In genomic region chr3:40741729-40742128, GRCh38 we compare ENCODE assay signal across 10 cellular contexts.
DNase-seq lines count a peak whose midpoint lies in the region; ATAC-seq and TF ChIP-seq lines count a peak whose summit lies in the region.
"Had no signal": no experiment of that assay in that cellular context is flagged by ENCODE, and none has a peak within 500 bp of the region (broad histone marks: within the 10 kb centered on the region; RNA-seq: fewer than 3 reads in every experiment).

No MANE protein-coding gene starts in this region.

- no peak for ATAC-seq in HG03378 (IDR thresholded peaks at IDR 0.05; ENCODE audit: unreplicated experiment)
- no peak for ATAC-seq in GM18861 (IDR thresholded peaks at IDR 0.05; ENCODE audit: unreplicated experiment)

- H3K4me3 ChIP-seq in fibroblast of mammary gland (ENCODE audit: control insufficient read depth, low read depth, low read length) = no peak overlapping the region
- H3K4me3 ChIP-seq: skin epidermis had no signal

- no peaks in the 10 kb centered on the region for H3K9me3 Mint-ChIP-seq in activated naive CD8-positive, alpha-beta T cell treated with anti-CD3 and anti-CD28 coated beads for 36 hours
- H3K9me3 Mint-ChIP-seq: activated CD4-positive, alpha-beta memory T cell treated with anti-CD3 and anti-CD28 coated beads for 36 hours had no signal

- DNase-seq in EH (ENCODE audit: low read depth) (peak; percentile 2), NCI-H2029 treated with DMSO at 0.1 percent for 48 hours (lab: John Stamatoyannopoulos, UW) (peak; percentile 10), fibroblast of mammary gland (ENCODE audit: low read depth) (peak; percentile 78), occipital lobe (lab: John Stamatoyannopoulos, UW) (peak; percentile 26)
- no peak for DNase-seq in activated CD4-positive, CD25-positive, alpha-beta regulatory T cell (lab: John Stamatoyannopoulos, UW)
- no peak for DNase-seq in activated naive CD8-positive, alpha-beta T cell treated with anti-CD3 and anti-CD28 coated beads for 36 hours
- DNase-seq: activated CD4-positive, alpha-beta memory T cell treated with anti-CD3 and anti-CD28 coated beads for 36 hours had no signal

- no peak overlapping the region for H3K27ac Mint-ChIP-seq in activated naive CD8-positive, alpha-beta T cell treated with anti-CD3 and anti-CD28 coated beads for 36 hours
- H3K27ac Mint-ChIP-seq: activated CD4-positive, alpha-beta memory T cell treated with anti-CD3 and anti-CD28 coated beads for 36 hours had no signal

- no peak for TF ChIP-seq CTCF in fibroblast of mammary gland (conservative IDR thresholded peaks at IDR 0.05; ENCODE audit: control insufficient read depth, insufficient read depth, low read depth, low read length)

- peaks cover 1% of the 10 kb centered on the region for H3K4me1 Mint-ChIP-seq in activated naive CD8-positive, alpha-beta T cell treated with anti-CD3 and anti-CD28 coated beads for 36 hours

- no peaks in the 10 kb centered on the region for H3K36me3 Mint-ChIP-seq in activated naive CD8-positive, alpha-beta T cell treated with anti-CD3 and anti-CD28 coated beads for 36 hours
- H3K36me3 Mint-ChIP-seq: activated CD4-positive, alpha-beta memory T cell treated with anti-CD3 and anti-CD28 coated beads for 36 hours had no signal

- no peak overlapping the region for H3K4me3 Mint-ChIP-seq in activated naive CD8-positive, alpha-beta T cell treated with anti-CD3 and anti-CD28 coated beads for 36 hours
- H3K4me3 Mint-ChIP-seq: activated CD4-positive, alpha-beta memory T cell treated with anti-CD3 and anti-CD28 coated beads for 36 hours had no signal

- peaks cover 9% of the 10 kb centered on the region for H3K27me3 Mint-ChIP-seq in activated naive CD8-positive, alpha-beta T cell treated with anti-CD3 and anti-CD28 coated beads for 36 hours

Comparison
In these comparisons a context has a peak if more than half of its experiments do, and no peak if none do; other contexts are left out.
1. DNase-seq: peak in EH (single experiment), NCI-H2029 treated with DMSO at 0.1 percent for 48 hours (single experiment), fibroblast of mammary gland (single experiment) and occipital lobe (single experiment); none in activated CD4-positive, CD25-positive, alpha-beta regulatory T cell (0 of 4) and activated naive CD8-positive, alpha-beta T cell treated with anti-CD3 and anti-CD28 coated beads for 36 hours (single experiment).